In genomic region chr11:102395720-102396358, GRCh38 we compare ENCODE assay signal across 30 cellular contexts. TPM values are rescaled to one million over a fixed set of nuclear protein-coding genes. Genes with fewer than 3 reads are reported as not detected.
DNase-seq lines count a peak whose midpoint lies in the region; ATAC-seq and TF ChIP-seq lines count a peak whose summit lies in the region.
"Had no signal": no experiment of that assay in that cellular context is flagged by ENCODE, and none has a peak within 500 bp of the region (broad histone marks: within the 10 kb centered on the region; RNA-seq: fewer than 3 reads in every experiment).

No MANE protein-coding gene starts in this region.

- H4K20me1 ChIP-seq in OCI-LY1 (ENCODE audit: insufficient read depth, low read length): no peaks in the 10 kb centered on the region

- TF ChIP-seq CTCF in OCI-LY1 (IDR thresholded peaks at IDR 0.05; ENCODE audit: low read length): no peak

- H3K4me3 ChIP-seq in OCI-LY1 (ENCODE audit: low read depth, low read length, poor library complexity, severe bottlenecking): no peak overlapping the region
- no peak overlapping the region for H3K4me3 ChIP-seq in thymus (ENCODE audit: low read length)
- H3K4me3 ChIP-seq: adrenal gland, body of pancreas, left lung, MG63, psoas muscle had no signal

- H3K9me3 ChIP-seq in OCI-LY1 (ENCODE audit: low read length): no peaks in the 10 kb centered on the region
- no peaks in the 10 kb centered on the region for H3K9me3 ChIP-seq in thymus (ENCODE audit: control insufficient read depth)
- H3K9me3 ChIP-seq: adrenal gland, body of pancreas, left lung, MG63, psoas muscle had no signal

- CTCF ChIA-PET in activated naive CD4-positive, alpha-beta T cell treated with anti-CD3 and anti-CD28 coated beads for 36 hours (lab: Charles Lee): interaction anchor here (0.8 to 8.3 kb wide), 4 partner anchors 39 to 100 kb away, joined by 3 to 58 read pairs (median 4); no protein-coding TSS in a partner anchor

- H3K4me1 ChIP-seq in OCI-LY1 (ENCODE audit: insufficient read depth, low read length, severe bottlenecking): peaks cover 40% of the 10 kb centered on the region
- H3K4me1 ChIP-seq in thymus (ENCODE audit: control insufficient read depth, insufficient read depth, low read length): no peaks in the 10 kb centered on the region
- H3K4me1 ChIP-seq: body of pancreas, left lung, psoas muscle had no signal

- 97% methylated on average over 6 of the region's 6 CpGs for WGBS in thymus

- H3K4me3 Mint-ChIP-seq in activated naive CD4-positive, alpha-beta T cell treated with anti-CD3 and anti-CD28 coated beads, Interleukin-2, amount 50 U/mL, for 24 hours: no peak overlapping the region
- no peak overlapping the region for H3K4me3 Mint-ChIP-seq in activated naive CD4-positive, alpha-beta T cell treated with anti-CD3 and anti-CD28 coated beads for 36 hours
- no peak overlapping the region for H3K4me3 Mint-ChIP-seq in activated naive CD8-positive, alpha-beta T cell treated with anti-CD3 and anti-CD28 coated beads, Interleukin-2, amount 50 U/mL, for 24 hours
- H3K4me3 Mint-ChIP-seq: CD8-positive, alpha-beta memory T cell; central memory CD8-positive, alpha-beta T cell; T-helper 1 cell treated with Interleukin-12 subunit alpha and Interleukin-12 subunit beta and Interleukin-4 antibody, amounts not matched to agents 30 μg/mL and 1 μg/mL, for 36 hours had no signal

- peak overlapping the region; percentile 48 for H3K27ac ChIP-seq in OCI-LY1 (ENCODE audit: low read depth, low read length, poor library complexity, severe bottlenecking)
- H3K27ac ChIP-seq in thymus (ENCODE audit: low read depth): peak overlapping the region; percentile 11
- H3K27ac ChIP-seq: adrenal gland, body of pancreas, left lung, psoas muscle had no signal

- H3K36me3 ChIP-seq in OCI-LY1 (ENCODE audit: insufficient read depth, low read length) (peaks cover 74% of the 10 kb centered on the region), thymus (ENCODE audit: control insufficient read depth, insufficient read depth) (peaks cover 38% of the 10 kb centered on the region)

- no peak overlapping the region for H3K9ac ChIP-seq in OCI-LY1 (ENCODE audit: low read length)

- peaks cover 54% of the 10 kb centered on the region for H3K4me1 Mint-ChIP-seq in activated naive CD4-positive, alpha-beta T cell treated with anti-CD3 and anti-CD28 coated beads, Interleukin-2, amount 50 U/mL, for 24 hours
- H3K4me1 Mint-ChIP-seq in activated naive CD4-positive, alpha-beta T cell treated with anti-CD3 and anti-CD28 coated beads for 36 hours (ENCODE audit: low read depth): peaks cover 38% of the 10 kb centered on the region
- peaks cover 44% of the 10 kb centered on the region for H3K4me1 Mint-ChIP-seq in activated naive CD8-positive, alpha-beta T cell treated with anti-CD3 and anti-CD28 coated beads, Interleukin-2, amount 50 U/mL, for 24 hours

- H3K27ac Mint-ChIP-seq in activated naive CD4-positive, alpha-beta T cell treated with anti-CD3 and anti-CD28 coated beads, Interleukin-2, amount 50 U/mL, for 24 hours: peak overlapping the region; percentile 59
- H3K27ac Mint-ChIP-seq in activated naive CD4-positive, alpha-beta T cell treated with anti-CD3 and anti-CD28 coated beads for 36 hours: no peak overlapping the region
- peak overlapping the region; percentile 49 for H3K27ac Mint-ChIP-seq in activated naive CD8-positive, alpha-beta T cell treated with anti-CD3 and anti-CD28 coated beads, Interleukin-2, amount 50 U/mL, for 24 hours

- no peaks in the 10 kb centered on the region for H3K27me3 ChIP-seq in OCI-LY1 (ENCODE audit: insufficient read depth, low read length)
- no peaks in the 10 kb centered on the region for H3K27me3 ChIP-seq in thymus (ENCODE audit: control insufficient read depth, insufficient read depth)
- H3K27me3 ChIP-seq: adrenal gland, body of pancreas, left lung, MG63 had no signal

- H3K36me3 Mint-ChIP-seq in activated naive CD4-positive, alpha-beta T cell treated with anti-CD3 and anti-CD28 coated beads, Interleukin-2, amount 50 U/mL, for 24 hours: peaks cover 13% of the 10 kb centered on the region
- H3K36me3 Mint-ChIP-seq in activated naive CD4-positive, alpha-beta T cell treated with anti-CD3 and anti-CD28 coated beads for 36 hours (ENCODE audit: low read depth): peaks cover 32% of the 10 kb centered on the region
- H3K36me3 Mint-ChIP-seq in activated naive CD8-positive, alpha-beta T cell treated with anti-CD3 and anti-CD28 coated beads, Interleukin-2, amount 50 U/mL, for 24 hours (ENCODE audit: low read depth): peaks cover 62% of the 10 kb centered on the region

- no peak overlapping the region for H3K4me2 ChIP-seq in OCI-LY1 (ENCODE audit: low read length)

- ATAC-seq in activated naive CD8-positive, alpha-beta T cell treated with anti-CD3 and anti-CD28 coated beads, Interleukin-2, amount 50 U/mL, for 24 hours: no peak
- ATAC-seq in GM19463 (IDR thresholded peaks at IDR 0.05; ENCODE audit: unreplicated experiment) (no peak), GM19397 (IDR thresholded peaks at IDR 0.05; ENCODE audit: unreplicated experiment) (no peak)
- ATAC-seq: body of pancreas, esophagus mucosa, left lung, psoas muscle had no signal

- H2AFZ ChIP-seq in OCI-LY1 (ENCODE audit: low read length): no peak overlapping the region

- H3K9me2 ChIP-seq in OCI-LY1 (ENCODE audit: low read depth, low read length): no peaks in the 10 kb centered on the region

- H3K79me2 ChIP-seq in OCI-LY1 (ENCODE audit: insufficient read depth, low read length): no peaks in the 10 kb centered on the region

- DNase-seq in activated naive CD4-positive, alpha-beta T cell treated with anti-CD3 and anti-CD28 coated beads for 36 hours: no peak
- no peak for DNase-seq in activated naive CD8-positive, alpha-beta T cell treated with anti-CD3 and anti-CD28 coated beads, Interleukin-2, amount 50 U/mL, for 24 hours
- no peak for DNase-seq in cortex of kidney (lab: John Stamatoyannopoulos, UW)
- DNase-seq: activated CD4-positive, alpha-beta T cell treated with anti-CD3 and anti-CD28 coated beads for 1 hour; activated effector memory CD4-positive, alpha-beta T cell treated with anti-CD3 and anti-CD28 coated beads, Interleukin-2, amount 50 U/mL, for 16 hours; activated T-cell treated with anti-CD3 and anti-CD28 coated beads for 4 hours; adrenal gland; body of pancreas; CD8-positive, alpha-beta memory T cell; dermis blood vessel endothelial cell; foreskin fibroblast; head of caudate nucleus; KG1; left lung; mesendoderm; MG63; NCI-H1930; NCI-H2171 treated with DMSO at 0.1 percent for 48 hours; NCI-H510A; psoas muscle; stimulated activated CD4-positive, alpha-beta T cell treated with anti-CD3 and anti-CD28 coated beads, Interleukin-15, amount 100 ng/mL, for 24 hours; stimulated activated CD4-positive, alpha-beta T cell treated with anti-CD3 and anti-CD28 coated beads, Interleukin-4, amount 100 ng/mL, for 4 hours had no signal

- intact Hi-C loops in activated naive CD4-positive, alpha-beta T cell treated with anti-CD3 and anti-CD28 coated beads for 36 hours (cut with micrococcal nuclease): loop anchor here (1.0 kb wide), 10 partner anchors 21 to 632 kb away; partner anchors contain the start of gene BIRC2

- no peaks in the 10 kb centered on the region for H3K27me3 Mint-ChIP-seq in activated naive CD4-positive, alpha-beta T cell treated with anti-CD3 and anti-CD28 coated beads, Interleukin-2, amount 50 U/mL, for 24 hours
- H3K27me3 Mint-ChIP-seq in activated naive CD4-positive, alpha-beta T cell treated with anti-CD3 and anti-CD28 coated beads for 36 hours (ENCODE audit: low read depth): no peaks in the 10 kb centered on the region
- no peaks in the 10 kb centered on the region for H3K27me3 Mint-ChIP-seq in activated naive CD8-positive, alpha-beta T cell treated with anti-CD3 and anti-CD28 coated beads, Interleukin-2, amount 50 U/mL, for 24 hours
- H3K27me3 Mint-ChIP-seq: CD8-positive, alpha-beta memory T cell; central memory CD8-positive, alpha-beta T cell had no signal

- no peaks in the 10 kb centered on the region for H3F3A ChIP-seq in OCI-LY1 (ENCODE audit: insufficient read depth, low read length)

- no peaks in the 10 kb centered on the region for H3K9me3 Mint-ChIP-seq in activated naive CD4-positive, alpha-beta T cell treated with anti-CD3 and anti-CD28 coated beads, Interleukin-2, amount 50 U/mL, for 24 hours
- no peaks in the 10 kb centered on the region for H3K9me3 Mint-ChIP-seq in activated naive CD4-positive, alpha-beta T cell treated with anti-CD3 and anti-CD28 coated beads for 36 hours
- no peaks in the 10 kb centered on the region for H3K9me3 Mint-ChIP-seq in activated naive CD8-positive, alpha-beta T cell treated with anti-CD3 and anti-CD28 coated beads, Interleukin-2, amount 50 U/mL, for 24 hours
- H3K9me3 Mint-ChIP-seq: CD8-positive, alpha-beta memory T cell; central memory CD8-positive, alpha-beta T cell; T-helper 1 cell treated with Interleukin-12 subunit alpha and Interleukin-12 subunit beta and Interleukin-4 antibody, amounts not matched to agents 30 μg/mL and 1 μg/mL, for 36 hours had no signal

RNA-seq across cellular contexts. Expression of gene BIRC2, which starts 48.8 kb away (rescaled TPM):
- total RNA-seq in activated naive CD4-positive, alpha-beta T cell treated with anti-CD3 and anti-CD28 coated beads for 36 hours: 10 to 100 TPM; 26.6 to 26.9 TPM
- polyA plus RNA-seq in thymus: 95.9 TPM

RNA-seq across cellular contexts. Expression of gene TMEM123, which starts 56.7 kb away (rescaled TPM):
- total RNA-seq in activated naive CD4-positive, alpha-beta T cell treated with anti-CD3 and anti-CD28 coated beads for 36 hours: 100 to 1,000 TPM; 232 to 255 TPM
- polyA plus RNA-seq in thymus: 174 TPM
